In the genomic region with DNA sequence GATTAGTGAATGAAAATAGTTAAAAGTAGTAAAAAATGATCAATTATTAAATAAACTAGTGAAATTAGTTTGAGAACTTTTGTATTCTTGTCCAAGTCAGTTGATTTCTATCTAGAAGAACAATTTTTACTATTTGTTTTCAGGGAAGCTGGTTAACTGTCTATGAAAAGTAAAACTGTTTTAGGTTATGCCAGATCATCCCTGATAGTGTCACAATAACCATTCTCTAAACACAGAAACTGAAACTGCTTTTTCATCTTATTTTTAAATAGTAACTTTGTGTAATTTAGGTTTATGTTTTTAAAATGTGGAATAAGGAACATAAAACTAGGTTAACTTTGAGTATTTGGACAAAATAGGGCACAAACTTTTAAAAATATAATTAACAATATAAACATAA, we compare ENCODE assay signal across 31 cellular contexts.
"Had no signal": no experiment of that assay in that cellular context is flagged by ENCODE, and none has a peak within 500 bp of the region (broad histone marks: within the 10 kb centered on the region; RNA-seq: fewer than 3 reads in every experiment).

No MANE protein-coding gene starts in this region.

- H3K4me3 ChIP-seq: Peyer's patch, SJSA1 had no signal

- H3K27ac ChIP-seq: Peyer's patch, SJSA1 had no signal

- H3K27me3 ChIP-seq: Peyer's patch, SJSA1 had no signal

- H3K36me3 ChIP-seq: Peyer's patch, SJSA1 had no signal

- DNase-seq: Karpas-422, NCI-H1048, NCI-H1092 treated with DMSO at 0.1 percent for 48 hours, NCI-H1105 treated with DMSO at 0.1 percent for 48 hours, NCI-H1417, NCI-H1436, NCI-H146, NCI-H1694, NCI-H187, NCI-H1930, NCI-H2029 treated with DMSO at 0.1 percent for 48 hours, NCI-H2081 treated with DMSO at 0.1 percent for 48 hours, NCI-H2107, NCI-H2171, NCI-H226, NCI-H446 treated with DMSO at 0.1 percent for 48 hours, NCI-H510A, NCI-H524, NCI-H526, NCI-H69, NCI-H748 treated with DMSO at 0.1 percent for 48 hours, NCI-H82, PC-3, Peyer's patch, Right ventricle myocardium superior, RPMI8226, SHP77 treated with DMSO at 0.1 percent for 48 hours, SK-N-SH, SW 1271, T-helper 1 cell had no signal

- H3K9me3 ChIP-seq: Peyer's patch, SJSA1 had no signal

- H3K9ac ChIP-seq: SK-N-SH had no signal

- ATAC-seq: PC-3 had no signal

- H3K9me2 ChIP-seq: SK-N-SH had no signal

- H3K4me1 ChIP-seq: Peyer's patch, SJSA1 had no signal

- H3K4me2 ChIP-seq: SK-N-SH had no signal
